2 cellular contexts compared by ENCODE assay signal in the genomic region with DNA sequence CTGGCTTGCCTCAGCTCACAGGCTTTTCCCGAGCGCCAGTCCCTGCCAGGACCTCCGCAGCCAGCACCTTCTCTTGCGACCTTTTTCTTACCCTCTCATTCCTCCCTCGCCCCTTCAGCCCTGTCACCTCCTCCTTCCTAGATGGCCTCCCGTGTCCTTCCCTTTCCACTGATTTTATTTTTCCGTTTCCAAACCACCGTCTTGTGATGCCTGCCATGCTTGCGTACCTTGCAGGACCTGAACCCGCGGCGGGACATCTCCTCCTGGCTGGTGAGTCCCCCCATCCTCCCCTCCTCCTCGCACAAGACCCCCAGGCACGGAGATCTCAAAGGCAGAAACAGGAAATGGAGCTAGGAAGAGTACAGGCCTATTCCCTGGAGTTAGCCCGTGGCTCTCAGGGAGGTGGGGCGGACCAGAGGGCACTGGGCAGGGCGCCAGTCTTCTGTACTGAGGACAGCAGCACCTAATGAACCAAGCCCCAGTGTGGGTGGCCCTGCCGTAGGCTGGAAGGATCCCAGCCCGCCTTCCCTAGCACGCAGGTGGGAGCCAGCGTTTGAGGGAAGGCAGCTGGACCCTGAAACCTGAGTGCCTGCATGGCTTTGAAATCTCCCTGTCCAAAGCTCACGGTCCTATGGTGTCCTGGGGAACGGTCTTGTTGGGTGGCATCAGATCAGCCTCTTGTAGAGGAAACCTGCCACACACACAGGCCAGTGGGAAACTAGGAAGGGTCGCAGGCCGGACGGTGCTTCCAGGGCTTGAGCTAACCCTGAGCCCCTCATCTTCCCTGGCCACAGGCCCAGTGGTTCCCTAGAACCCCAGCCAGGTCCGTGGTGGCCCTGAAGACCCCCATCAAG.
A peak's percentile ranks its signal among the peaks of the same experiment; 100 is the strongest.
TF ChIP-seq lines count a peak whose summit lies in the region.

No MANE protein-coding gene starts in this region.

TF ChIP-seq in A549, 52 proteins besides CTCF, POLR2A, EP300 and RAD21:
- TF ChIP-seq, protein P1, sequence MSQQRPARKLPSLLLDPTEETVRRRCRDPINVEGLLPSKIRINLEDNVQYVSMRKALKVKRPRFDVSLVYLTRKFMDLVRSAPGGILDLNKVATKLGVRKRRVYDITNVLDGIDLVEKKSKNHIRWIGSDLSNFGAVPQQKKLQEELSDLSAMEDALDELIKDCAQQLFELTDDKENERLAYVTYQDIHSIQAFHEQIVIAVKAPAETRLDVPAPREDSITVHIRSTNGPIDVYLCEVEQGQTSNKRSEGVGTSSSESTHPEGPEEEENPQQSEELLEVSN (IDR thresholded peaks at IDR 0.05; ENCODE audit: borderline replicate concordance, low read depth) = no peak
- 0 out of 5 replicates have a peak, but pooled peaks of 1 of the 2 experiments have one; percentile 0 for TF ChIP-seq JUN (IDR thresholded peaks at IDR 0.05)
- TF ChIP-seq CBX2 (IDR thresholded peaks at IDR 0.05; ENCODE audit: borderline replicate concordance, low read depth) = no peak

TF ChIP-seq in K562, 482 proteins besides CTCF, POLR2A, EP300 and RAD21 (continues in another document):
- TF ChIP-seq, protein P2, sequence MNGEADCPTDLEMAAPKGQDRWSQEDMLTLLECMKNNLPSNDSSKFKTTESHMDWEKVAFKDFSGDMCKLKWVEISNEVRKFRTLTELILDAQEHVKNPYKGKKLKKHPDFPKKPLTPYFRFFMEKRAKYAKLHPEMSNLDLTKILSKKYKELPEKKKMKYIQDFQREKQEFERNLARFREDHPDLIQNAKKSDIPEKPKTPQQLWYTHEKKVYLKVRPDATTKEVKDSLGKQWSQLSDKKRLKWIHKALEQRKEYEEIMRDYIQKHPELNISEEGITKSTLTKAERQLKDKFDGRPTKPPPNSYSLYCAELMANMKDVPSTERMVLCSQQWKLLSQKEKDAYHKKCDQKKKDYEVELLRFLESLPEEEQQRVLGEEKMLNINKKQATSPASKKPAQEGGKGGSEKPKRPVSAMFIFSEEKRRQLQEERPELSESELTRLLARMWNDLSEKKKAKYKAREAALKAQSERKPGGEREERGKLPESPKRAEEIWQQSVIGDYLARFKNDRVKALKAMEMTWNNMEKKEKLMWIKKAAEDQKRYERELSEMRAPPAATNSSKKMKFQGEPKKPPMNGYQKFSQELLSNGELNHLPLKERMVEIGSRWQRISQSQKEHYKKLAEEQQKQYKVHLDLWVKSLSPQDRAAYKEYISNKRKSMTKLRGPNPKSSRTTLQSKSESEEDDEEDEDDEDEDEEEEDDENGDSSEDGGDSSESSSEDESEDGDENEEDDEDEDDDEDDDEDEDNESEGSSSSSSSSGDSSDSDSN (IDR thresholded peaks at IDR 0.05; ENCODE audit: borderline replicate concordance in 1 of 2, low read depth in 2 of 2, low read length in 2 of 2) = 0 out of 4 replicates have a peak, but pooled peaks of 1 of the 2 experiments have one; percentile 19
- TF ChIP-seq, protein P3, sequence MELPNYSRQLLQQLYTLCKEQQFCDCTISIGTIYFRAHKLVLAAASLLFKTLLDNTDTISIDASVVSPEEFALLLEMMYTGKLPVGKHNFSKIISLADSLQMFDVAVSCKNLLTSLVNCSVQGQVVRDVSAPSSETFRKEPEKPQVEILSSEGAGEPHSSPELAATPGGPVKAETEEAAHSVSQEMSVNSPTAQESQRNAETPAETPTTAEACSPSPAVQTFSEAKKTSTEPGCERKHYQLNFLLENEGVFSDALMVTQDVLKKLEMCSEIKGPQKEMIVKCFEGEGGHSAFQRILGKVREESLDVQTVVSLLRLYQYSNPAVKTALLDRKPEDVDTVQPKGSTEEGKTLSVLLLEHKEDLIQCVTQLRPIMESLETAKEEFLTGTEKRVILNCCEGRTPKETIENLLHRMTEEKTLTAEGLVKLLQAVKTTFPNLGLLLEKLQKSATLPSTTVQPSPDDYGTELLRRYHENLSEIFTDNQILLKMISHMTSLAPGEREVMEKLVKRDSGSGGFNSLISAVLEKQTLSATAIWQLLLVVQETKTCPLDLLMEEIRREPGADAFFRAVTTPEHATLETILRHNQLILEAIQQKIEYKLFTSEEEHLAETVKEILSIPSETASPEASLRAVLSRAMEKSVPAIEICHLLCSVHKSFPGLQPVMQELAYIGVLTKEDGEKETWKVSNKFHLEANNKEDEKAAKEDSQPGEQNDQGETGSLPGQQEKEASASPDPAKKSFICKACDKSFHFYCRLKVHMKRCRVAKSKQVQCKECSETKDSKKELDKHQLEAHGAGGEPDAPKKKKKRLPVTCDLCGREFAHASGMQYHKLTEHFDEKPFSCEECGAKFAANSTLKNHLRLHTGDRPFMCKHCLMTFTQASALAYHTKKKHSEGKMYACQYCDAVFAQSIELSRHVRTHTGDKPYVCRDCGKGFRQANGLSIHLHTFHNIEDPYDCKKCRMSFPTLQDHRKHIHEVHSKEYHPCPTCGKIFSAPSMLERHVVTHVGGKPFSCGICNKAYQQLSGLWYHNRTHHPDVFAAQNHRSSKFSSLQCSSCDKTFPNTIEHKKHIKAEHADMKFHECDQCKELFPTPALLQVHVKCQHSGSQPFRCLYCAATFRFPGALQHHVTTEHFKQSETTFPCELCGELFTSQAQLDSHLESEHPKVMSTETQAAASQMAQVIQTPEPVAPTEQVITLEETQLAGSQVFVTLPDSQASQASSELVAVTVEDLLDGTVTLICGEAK (IDR thresholded peaks at IDR 0.05) = peak; percentile 63
- TF ChIP-seq, protein P3 (CRISPR knock-in tag; IDR thresholded peaks at IDR 0.05) = no peak
- TF ChIP-seq, protein P4, sequence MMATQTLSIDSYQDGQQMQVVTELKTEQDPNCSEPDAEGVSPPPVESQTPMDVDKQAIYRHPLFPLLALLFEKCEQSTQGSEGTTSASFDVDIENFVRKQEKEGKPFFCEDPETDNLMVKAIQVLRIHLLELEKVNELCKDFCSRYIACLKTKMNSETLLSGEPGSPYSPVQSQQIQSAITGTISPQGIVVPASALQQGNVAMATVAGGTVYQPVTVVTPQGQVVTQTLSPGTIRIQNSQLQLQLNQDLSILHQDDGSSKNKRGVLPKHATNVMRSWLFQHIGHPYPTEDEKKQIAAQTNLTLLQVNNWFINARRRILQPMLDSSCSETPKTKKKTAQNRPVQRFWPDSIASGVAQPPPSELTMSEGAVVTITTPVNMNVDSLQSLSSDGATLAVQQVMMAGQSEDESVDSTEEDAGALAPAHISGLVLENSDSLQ (IDR thresholded peaks at IDR 0.05) = 0 out of 2 replicates have a peak, but pooled peaks have one; percentile 8
- TF ChIP-seq ZNF143 (CRISPR knock-in tag; IDR thresholded peaks at IDR 0.05) (no peak), FOXK2 (conservative IDR thresholded peaks at IDR 0.05 in 1 of 2, IDR thresholded peaks at IDR 0.05 in 1 of 2; ENCODE audit: low read depth in 2 of 2) (peak in 1 of 2 experiments; percentile 51; a peak in 1 of 4 replicates), SAFB2 (IDR thresholded peaks at IDR 0.05; ENCODE audit: borderline replicate concordance, low read depth, low read length, severe bottlenecking) (no peak), MXI1 (IDR thresholded peaks at IDR 0.05; ENCODE audit: low read depth, low read length) (no peak), CREB1 (IDR thresholded peaks at IDR 0.05) (no peak; the same call in 1 of the 2 replicates), CREB1 (CRISPR knock-in tag; IDR thresholded peaks at IDR 0.05) (no peak), SUPT5H (IDR thresholded peaks at IDR 0.05) (0 out of 2 replicates have a peak, but pooled peaks have one; percentile 28), SMARCE1 (IDR thresholded peaks at IDR 0.05) (peak; percentile 39; the same call in 1 of the 2 replicates), MEF2A (IDR thresholded peaks at IDR 0.05; ENCODE audit: control insufficient read depth, low read depth, low read length) (no peak), ARHGAP35 (IDR thresholded peaks at IDR 0.05; ENCODE audit: partially characterized antibody) (peak; percentile 16), PURB (CRISPR knock-in tag; IDR thresholded peaks at IDR 0.05; ENCODE audit: low read depth) (no peak), HMGN3 (IDR thresholded peaks at IDR 0.05; ENCODE audit: borderline replicate concordance, extremely low read depth, insufficient read length, low read depth, low read length) (no peak), KHSRP (IDR thresholded peaks at IDR 0.05) (no peak), ASH1L (IDR thresholded peaks at IDR 0.05; ENCODE audit: borderline replicate concordance, low read depth, partially characterized antibody) (no peak), TARDBP (IDR thresholded peaks at IDR 0.05) (no peak), EGR1 (conservative IDR thresholded peaks at IDR 0.05) (0 out of 2 replicates have a peak, but pooled peaks have one; percentile 36), SMARCA4 (IDR thresholded peaks at IDR 0.05) (peak; percentile 33; the same call in 1 of the 2 replicates), LARP7 (IDR thresholded peaks at IDR 0.05) (peak; percentile 60; the same call in 1 of the 2 replicates), NFXL1 (CRISPR knock-in tag; IDR thresholded peaks at IDR 0.05) (no peak), RAD51 (IDR thresholded peaks at IDR 0.05; ENCODE audit: borderline replicate concordance, low read depth) (0 out of 2 replicates have a peak, but pooled peaks have one; percentile 21), MED1 (CRISPR knock-in tag; IDR thresholded peaks at IDR 0.05; ENCODE audit: borderline replicate concordance) (no peak), KLF10 (CRISPR knock-in tag; IDR thresholded peaks at IDR 0.05) (no peak), TRIM24 (IDR thresholded peaks at IDR 0.05) (no peak)
- TF ChIP-seq, protein P5, sequence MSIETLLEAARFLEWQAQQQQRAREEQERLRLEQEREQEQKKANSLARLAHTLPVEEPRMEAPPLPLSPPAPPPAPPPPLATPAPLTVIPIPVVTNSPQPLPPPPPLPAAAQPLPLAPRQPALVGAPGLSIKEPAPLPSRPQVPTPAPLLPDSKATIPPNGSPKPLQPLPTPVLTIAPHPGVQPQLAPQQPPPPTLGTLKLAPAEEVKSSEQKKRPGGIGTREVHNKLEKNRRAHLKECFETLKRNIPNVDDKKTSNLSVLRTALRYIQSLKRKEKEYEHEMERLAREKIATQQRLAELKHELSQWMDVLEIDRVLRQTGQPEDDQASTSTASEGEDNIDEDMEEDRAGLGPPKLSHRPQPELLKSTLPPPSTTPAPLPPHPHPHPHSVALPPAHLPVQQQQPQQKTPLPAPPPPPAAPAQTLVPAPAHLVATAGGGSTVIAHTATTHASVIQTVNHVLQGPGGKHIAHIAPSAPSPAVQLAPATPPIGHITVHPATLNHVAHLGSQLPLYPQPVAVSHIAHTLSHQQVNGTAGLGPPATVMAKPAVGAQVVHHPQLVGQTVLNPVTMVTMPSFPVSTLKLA (conservative IDR thresholded peaks at IDR 0.05) = peak in 1 of 2 experiments; percentile 46; a peak in 1 of 4 replicates
- TF ChIP-seq, protein P6, sequence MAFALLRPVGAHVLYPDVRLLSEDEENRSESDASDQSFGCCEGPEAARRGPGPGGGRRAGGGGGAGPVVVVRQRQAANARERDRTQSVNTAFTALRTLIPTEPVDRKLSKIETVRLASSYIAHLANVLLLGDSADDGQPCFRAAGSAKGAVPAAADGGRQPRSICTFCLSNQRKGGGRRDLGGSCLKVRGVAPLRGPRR (CRISPR knock-in tag; IDR thresholded peaks at IDR 0.05) = no peak
- TF ChIP-seq, protein P7, sequence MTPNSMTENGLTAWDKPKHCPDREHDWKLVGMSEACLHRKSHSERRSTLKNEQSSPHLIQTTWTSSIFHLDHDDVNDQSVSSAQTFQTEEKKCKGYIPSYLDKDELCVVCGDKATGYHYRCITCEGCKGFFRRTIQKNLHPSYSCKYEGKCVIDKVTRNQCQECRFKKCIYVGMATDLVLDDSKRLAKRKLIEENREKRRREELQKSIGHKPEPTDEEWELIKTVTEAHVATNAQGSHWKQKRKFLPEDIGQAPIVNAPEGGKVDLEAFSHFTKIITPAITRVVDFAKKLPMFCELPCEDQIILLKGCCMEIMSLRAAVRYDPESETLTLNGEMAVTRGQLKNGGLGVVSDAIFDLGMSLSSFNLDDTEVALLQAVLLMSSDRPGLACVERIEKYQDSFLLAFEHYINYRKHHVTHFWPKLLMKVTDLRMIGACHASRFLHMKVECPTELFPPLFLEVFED (CRISPR knock-in tag; conservative IDR thresholded peaks at IDR 0.05) = peak; percentile 56; the same call in 1 of the 2 replicates
- TF ChIP-seq, protein P8, sequence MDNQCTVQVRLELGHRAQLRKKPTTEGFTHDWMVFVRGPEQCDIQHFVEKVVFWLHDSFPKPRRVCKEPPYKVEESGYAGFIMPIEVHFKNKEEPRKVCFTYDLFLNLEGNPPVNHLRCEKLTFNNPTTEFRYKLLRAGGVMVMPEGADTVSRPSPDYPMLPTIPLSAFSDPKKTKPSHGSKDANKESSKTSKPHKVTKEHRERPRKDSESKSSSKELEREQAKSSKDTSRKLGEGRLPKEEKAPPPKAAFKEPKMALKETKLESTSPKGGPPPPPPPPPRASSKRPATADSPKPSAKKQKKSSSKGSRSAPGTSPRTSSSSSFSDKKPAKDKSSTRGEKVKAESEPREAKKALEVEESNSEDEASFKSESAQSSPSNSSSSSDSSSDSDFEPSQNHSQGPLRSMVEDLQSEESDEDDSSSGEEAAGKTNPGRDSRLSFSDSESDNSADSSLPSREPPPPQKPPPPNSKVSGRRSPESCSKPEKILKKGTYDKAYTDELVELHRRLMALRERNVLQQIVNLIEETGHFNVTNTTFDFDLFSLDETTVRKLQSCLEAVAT (IDR thresholded peaks at IDR 0.05) = peak in 1 of 2 experiments; percentile 73; a peak in 2 of 4 replicates
